Comparison of ENCODE assay signal across 27 cellular contexts in the genomic region with DNA sequence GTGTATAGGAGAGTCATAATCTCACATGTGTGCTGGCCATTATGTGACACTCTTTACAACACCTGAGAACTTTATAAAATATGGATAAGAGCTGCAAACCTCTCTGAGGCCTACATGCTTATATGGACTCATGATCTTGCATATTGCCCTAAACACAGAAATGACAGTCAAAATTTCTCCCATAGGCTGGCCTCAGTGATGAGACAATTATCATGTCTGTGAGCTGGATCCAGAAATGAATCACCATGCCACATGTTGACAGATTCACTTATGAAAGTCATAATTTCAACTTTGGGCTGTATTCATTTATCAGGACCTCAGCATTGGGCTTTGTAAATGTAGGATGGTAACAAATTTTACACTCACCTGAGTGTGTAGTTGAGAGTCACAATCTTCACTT.
"Had no signal": no experiment of that assay in that cellular context is flagged by ENCODE, and none has a peak within 500 bp of the region (broad histone marks: within the 10 kb centered on the region; RNA-seq: fewer than 3 reads in every experiment).

No MANE protein-coding gene starts in this region.

- H3K27me3 Mint-ChIP-seq: naive thymus-derived CD4-positive, alpha-beta T cell; progenitor cell of endocrine pancreas; stimulated activated memory B cell treated with anti-CD40 and anti-IgM and Interleukin-4, amounts not matched to agents 10 μg/mL and 1 μg/mL and 100 μg/mL, for 72 hours; stimulated activated naive CD8-positive, alpha-beta T cell treated with anti-CD3 and anti-CD28 coated beads, Interleukin-15, Interleukin-2, amounts not matched to agents 100 ng/mL and 50 ng/mL, for 24 hours; type B pancreatic cell had no signal

- H3K4me3 Mint-ChIP-seq: naive thymus-derived CD4-positive, alpha-beta T cell; natural killer cell; nephron; neural progenitor cell; stimulated activated memory B cell treated with anti-CD40 and anti-IgM and Interleukin-4, amounts not matched to agents 10 μg/mL and 1 μg/mL and 100 μg/mL, for 72 hours; stimulated activated naive CD8-positive, alpha-beta T cell treated with anti-CD3 and anti-CD28 coated beads, Interleukin-15, Interleukin-2, amounts not matched to agents 100 ng/mL and 50 ng/mL, for 24 hours; type B pancreatic cell had no signal

- ATAC-seq: naive thymus-derived CD4-positive, alpha-beta T cell; natural killer cell; psoas muscle; right cardiac atrium; right lobe of liver; stimulated activated memory B cell treated with anti-CD40 and anti-IgM and Interleukin-4, amounts not matched to agents 10 μg/mL and 1 μg/mL and 100 μg/mL, for 72 hours; upper lobe of right lung had no signal

- H3K27ac Mint-ChIP-seq: naive thymus-derived CD4-positive, alpha-beta T cell; natural killer cell; nephron; neural progenitor cell; progenitor cell of endocrine pancreas; stimulated activated memory B cell treated with anti-CD40 and anti-IgM and Interleukin-4, amounts not matched to agents 10 μg/mL and 1 μg/mL and 100 μg/mL, for 72 hours; type B pancreatic cell had no signal

- H3K9me3 Mint-ChIP-seq: naive thymus-derived CD4-positive, alpha-beta T cell; natural killer cell; nephron; neural progenitor cell; stimulated activated memory B cell treated with anti-CD40 and anti-IgM and Interleukin-4, amounts not matched to agents 10 μg/mL and 1 μg/mL and 100 μg/mL, for 72 hours; stimulated activated naive CD8-positive, alpha-beta T cell treated with anti-CD3 and anti-CD28 coated beads, Interleukin-15, Interleukin-2, amounts not matched to agents 100 ng/mL and 50 ng/mL, for 24 hours; type B pancreatic cell had no signal

- H3K36me3 Mint-ChIP-seq: naive thymus-derived CD4-positive, alpha-beta T cell; natural killer cell; neural progenitor cell; stimulated activated memory B cell treated with anti-CD40 and anti-IgM and Interleukin-4, amounts not matched to agents 10 μg/mL and 1 μg/mL and 100 μg/mL, for 72 hours; type B pancreatic cell had no signal

- H3K4me1 Mint-ChIP-seq: naive thymus-derived CD4-positive, alpha-beta T cell; natural killer cell; nephron; neural progenitor cell; stimulated activated memory B cell treated with anti-CD40 and anti-IgM and Interleukin-4, amounts not matched to agents 10 μg/mL and 1 μg/mL and 100 μg/mL, for 72 hours had no signal

- DNase-seq: naive thymus-derived CD4-positive, alpha-beta T cell; natural killer cell; occipital lobe; ovary; posterior cingulate gyrus; psoas muscle; right cardiac atrium; right lobe of liver; sigmoid colon; small intestine; stimulated activated CD4-positive, alpha-beta T cell treated with anti-CD3 and anti-CD28 coated beads, Interleukin-15, amount 100 ng/mL, for 24 hours; stimulated activated CD4-positive, alpha-beta T cell treated with anti-CD3 and anti-CD28 coated beads, Interleukin-2, amount 100 ng/mL, for 24 hours; stimulated activated CD4-positive, alpha-beta T cell treated with anti-CD3 and anti-CD28 coated beads, Interleukin-2, amount 100 ng/mL, for 48 hours; stimulated activated CD4-positive, alpha-beta T cell treated with anti-CD3 and anti-CD28 coated beads, Interleukin-4, amount 100 ng/mL, for 24 hours; stimulated activated naive CD4-positive, alpha-beta T cell; substantia nigra; testis; tibial artery; transverse colon; upper lobe of right lung; uterus had no signal
